9 cellular contexts compared by ENCODE assay signal in genomic region chr18:79962835-79963657, GRCh38. TPM values are rescaled to one million over a fixed set of nuclear protein-coding genes. Genes with fewer than 3 reads are reported as not detected.
DNase-seq lines count a peak whose midpoint lies in the region; ATAC-seq and TF ChIP-seq lines count a peak whose summit lies in the region.
"Had no signal": no experiment of that assay in that cellular context is flagged by ENCODE, and none has a peak within 500 bp of the region (broad histone marks: within the 10 kb centered on the region; RNA-seq: fewer than 3 reads in every experiment).

No MANE protein-coding gene starts in this region.

- ATAC-seq in HG02610 (IDR thresholded peaks at IDR 0.05; ENCODE audit: unreplicated experiment) (peak; percentile 46), aorta (ENCODE audit: low FRiP score) (no peak)
- ATAC-seq in naive thymus-derived CD4-positive, alpha-beta T cell, result peak; percentile 44

- POLR2A ChIA-PET in naive thymus-derived CD4-positive, alpha-beta T cell (lab: Charles Lee), result interaction anchor here (1.0 kb wide), 1 partner anchor 11 kb away, joined by 8 read pairs; the partner anchor contains the start of gene SLC66A2

- no peaks in the 10 kb centered on the region for H3K27me3 ChIP-seq in naive thymus-derived CD4-positive, alpha-beta T cell (ENCODE audit: control insufficient read depth in 2 of 2, insufficient read depth in 2 of 2, low read length in 2 of 2)
- no peaks in the 10 kb centered on the region for H3K27me3 ChIP-seq in aorta (ENCODE audit: control insufficient read depth in 1 of 2, insufficient read depth in 2 of 2, low read length in 1 of 2)

- DNase-seq in T-helper 9 cell (peak; percentile 42), NCI-H1417 treated with DMSO at 0.1 percent for 48 hours (lab: John Stamatoyannopoulos, UW) (no peak), HuH-7.5 (ENCODE audit: low spot score) (no peak), aorta (no peak), midbrain (lab: John Stamatoyannopoulos, UW) (no peak)
- no peak for DNase-seq in naive thymus-derived CD4-positive, alpha-beta T cell

- H3K27ac ChIP-seq in naive thymus-derived CD4-positive, alpha-beta T cell (ENCODE audit: low read depth, low read length), result no peak overlapping the region
- H3K27ac ChIP-seq in aorta (ENCODE audit: low read depth in 1 of 2, low read length in 2 of 2), result no peak overlapping the region
- H3K27ac ChIP-seq: parathyroid adenoma had no signal

- H3K27ac Mint-ChIP-seq in naive thymus-derived CD4-positive, alpha-beta T cell, result peak overlapping the region in 8 of 9 donors; percentile 9 to 85 (median 67)

- no peaks in the 10 kb centered on the region for H3K9me3 ChIP-seq in naive thymus-derived CD4-positive, alpha-beta T cell (ENCODE audit: control insufficient read depth in 2 of 3, low read length in 3 of 3)
- H3K9me3 ChIP-seq in aorta (ENCODE audit: control insufficient read depth, low read length), result no peaks in the 10 kb centered on the region

- peaks cover 0 to 7% (median 3%) of the 10 kb centered on the region in 5 donors for H3K36me3 Mint-ChIP-seq in naive thymus-derived CD4-positive, alpha-beta T cell

- peaks cover 9 to 46% (median 20%) of the 10 kb centered on the region in 7 donors for H3K4me1 Mint-ChIP-seq in naive thymus-derived CD4-positive, alpha-beta T cell

- H3K36me3 ChIP-seq in naive thymus-derived CD4-positive, alpha-beta T cell (ENCODE audit: control insufficient read depth in 2 of 3, insufficient read depth in 3 of 3, low read length in 3 of 3), result peaks cover 0 to 8% (median 4%) of the 10 kb centered on the region in 3 experiments
- H3K36me3 ChIP-seq in aorta (ENCODE audit: control insufficient read depth in 1 of 2, insufficient read depth in 2 of 2, low read length in 1 of 2), result no peaks in the 10 kb centered on the region

- intact Hi-C loops in naive thymus-derived CD4-positive, alpha-beta T cell (cut with micrococcal nuclease), result loop anchor here (5.0 to 10.0 kb wide), 2 partner anchors 168 to 571 kb away; partner anchors contain the start of gene KCNG2 (in 1 of the 2)
- intact Hi-C loops in aorta (cut with DNase I), result no loop called here

- TF ChIP-seq CTCF in GM12875 (IDR thresholded peaks at IDR 0.05; ENCODE audit: borderline replicate concordance, insufficient read depth, low read depth, low read length), result peak; percentile 56

- CTCF ChIA-PET in naive thymus-derived CD4-positive, alpha-beta T cell (lab: Charles Lee), result no interaction called here

- peak overlapping the region; percentile 28 to 89 (median 68) for H3K4me3 Mint-ChIP-seq in naive thymus-derived CD4-positive, alpha-beta T cell

- H3K4me3 ChIP-seq in GM12875 (ENCODE audit: low read depth, low read length) (peak overlapping the region; percentile 28), aorta (ENCODE audit: low read length in 2 of 2) (no peak overlapping the region)
- no peak overlapping the region for H3K4me3 ChIP-seq in naive thymus-derived CD4-positive, alpha-beta T cell (ENCODE audit: low read length)

- H3K4me1 ChIP-seq in naive thymus-derived CD4-positive, alpha-beta T cell (ENCODE audit: control insufficient read depth in 2 of 2, insufficient read depth in 2 of 2, low read length in 2 of 2), result peaks cover 14 to 19% of the 10 kb centered on the region in 2 donors
- no peaks in the 10 kb centered on the region for H3K4me1 ChIP-seq in aorta (ENCODE audit: control insufficient read depth in 1 of 2, insufficient read depth in 2 of 2, low read length in 2 of 2)

- H3K9me3 Mint-ChIP-seq in naive thymus-derived CD4-positive, alpha-beta T cell, result no peaks in the 10 kb centered on the region

- 91% methylated on average over 30 of the region's 30 CpGs for WGBS in aorta, 2 donors

- no peaks in the 10 kb centered on the region for H3K27me3 Mint-ChIP-seq in naive thymus-derived CD4-positive, alpha-beta T cell

RNA-seq across cellular contexts. Expression of gene HSBP1L1, which starts 1.4 kb away (rescaled TPM):
- total RNA-seq in naive thymus-derived CD4-positive, alpha-beta T cell, result 10 to 100 TPM; 13.7 to 44.9 (median 41.7) TPM
- 10 to 100 TPM; 21.9 to 32.4 TPM for polyA plus RNA-seq in naive thymus-derived CD4-positive, alpha-beta T cell
- total RNA-seq in aorta, result 10 to 100 TPM in 1 of 2 donors, 1 to 10 TPM in 1; 7.9 to 13.0 TPM
- 10 to 100 TPM in 1 of 2 donors, 1 to 10 TPM in 1; 5.1 to 11.3 TPM for polyA plus RNA-seq in aorta

RNA-seq across cellular contexts. Expression of gene SLC66A2, which starts 11.6 kb away (rescaled TPM):
- 100 to 1,000 TPM in 1 of 5 experiments, 10 to 100 TPM in 4; 30.7 to 106 (median 40.4) TPM for total RNA-seq in naive thymus-derived CD4-positive, alpha-beta T cell
- 10 to 100 TPM; 14.9 to 20.2 TPM for polyA plus RNA-seq in naive thymus-derived CD4-positive, alpha-beta T cell
- total RNA-seq in aorta, result 10 to 100 TPM; 40.1 to 47.7 TPM
- polyA plus RNA-seq in aorta, result 10 to 100 TPM; 12.9 to 48.8 TPM

RNA-seq across cellular contexts. Expression of gene TXNL4A, which starts 25.3 kb away (rescaled TPM):
- total RNA-seq in naive thymus-derived CD4-positive, alpha-beta T cell, result 100 to 1,000 TPM in 1 of 5 experiments, 10 to 100 TPM in 4; 56.9 to 107 (median 69.7) TPM
- polyA plus RNA-seq in naive thymus-derived CD4-positive, alpha-beta T cell, result 100 to 1,000 TPM; 165 to 205 TPM
- 10 to 100 TPM; 71.7 to 72.0 TPM for total RNA-seq in aorta
- polyA plus RNA-seq in aorta, result 100 to 1,000 TPM in 1 of 2 donors, 10 to 100 TPM in 1; 69.5 to 109 TPM

Comparison
In these comparisons a context has a peak if more than half of its experiments do, and no peak if none do; other contexts are left out.
1. intact Hi-C loops: an anchor here in naive thymus-derived CD4-positive, alpha-beta T cell (5.0 to 10.0 kb wide); none called in aorta.